Comparison of ENCODE assay signal across 10 cellular contexts in genomic region chr12:108693186-108693585, GRCh38. TPM values are rescaled to one million over a fixed set of nuclear protein-coding genes. Genes with fewer than 3 reads are reported as not detected.
DNase-seq lines count a peak whose midpoint lies in the region; ATAC-seq and TF ChIP-seq lines count a peak whose summit lies in the region.
"Had no signal": no experiment of that assay in that cellular context is flagged by ENCODE, and none has a peak within 500 bp of the region (broad histone marks: within the 10 kb centered on the region; RNA-seq: fewer than 3 reads in every experiment).

No MANE protein-coding gene starts in this region.

- H3K27me3 Mint-ChIP-seq in natural killer cell treated with Interleukin-12 subunit alpha and Interleukin-12 subunit beta and Interleukin-15 and Interleukin-18, amount 100 ng/mL, for 72 hours: no peaks in the 10 kb centered on the region
- no peaks in the 10 kb centered on the region for H3K27me3 Mint-ChIP-seq in natural killer cell (ENCODE audit: low read depth in 2 of 2)
- no peaks in the 10 kb centered on the region for H3K27me3 Mint-ChIP-seq in central memory CD8-positive, alpha-beta T cell
- H3K27me3 Mint-ChIP-seq: effector memory CD8-positive, alpha-beta T cell had no signal

- ATAC-seq in natural killer cell treated with Interleukin-12 subunit alpha and Interleukin-12 subunit beta and Interleukin-15 and Interleukin-18, amount 100 ng/mL, for 72 hours: no peak
- ATAC-seq in natural killer cell: no peak
- no peak for ATAC-seq in central memory CD8-positive, alpha-beta T cell (replicated peaks; ENCODE audit: extremely low read depth, poor library complexity, severe bottlenecking)
- ATAC-seq in GM18858 (IDR thresholded peaks at IDR 0.05; ENCODE audit: unreplicated experiment): no peak
- ATAC-seq: effector memory CD8-positive, alpha-beta T cell had no signal

- TF ChIP-seq CTCF in natural killer cell (IDR thresholded peaks at IDR 0.05) (no peak), neutrophil (IDR thresholded peaks at IDR 0.05) (no peak), vagina (IDR thresholded peaks at IDR 0.05) (no peak)

- DNase-seq in natural killer cell treated with Interleukin-12 subunit alpha and Interleukin-12 subunit beta and Interleukin-15 and Interleukin-18, amount 100 ng/mL, for 72 hours (ENCODE audit: low spot score): no peak
- DNase-seq in natural killer cell (no peak), vagina (ENCODE audit: extremely low spot score in 2 of 2) (no peak), SKM-1 treated with dmso at 0.1 percent for 144 hours (lab: John Stamatoyannopoulos, UW; ENCODE audit: unreplicated experiment) (no peak), G401 (ENCODE audit: low spot score) (no peak)
- no peak for DNase-seq in central memory CD8-positive, alpha-beta T cell (ENCODE audit: low spot score in 2 of 2)
- DNase-seq: effector memory CD8-positive, alpha-beta T cell; KG1 had no signal

- H3K9me3 Mint-ChIP-seq in natural killer cell treated with Interleukin-12 subunit alpha and Interleukin-12 subunit beta and Interleukin-15 and Interleukin-18, amount 100 ng/mL, for 72 hours: no peaks in the 10 kb centered on the region
- H3K9me3 Mint-ChIP-seq in natural killer cell: no peaks in the 10 kb centered on the region
- no peaks in the 10 kb centered on the region for H3K9me3 Mint-ChIP-seq in central memory CD8-positive, alpha-beta T cell
- H3K9me3 Mint-ChIP-seq: effector memory CD8-positive, alpha-beta T cell had no signal

- peak overlapping the region; percentile 27 for H3K4me3 Mint-ChIP-seq in natural killer cell treated with Interleukin-12 subunit alpha and Interleukin-12 subunit beta and Interleukin-15 and Interleukin-18, amount 100 ng/mL, for 72 hours
- H3K4me3 Mint-ChIP-seq in natural killer cell: no peak overlapping the region
- H3K4me3 Mint-ChIP-seq in central memory CD8-positive, alpha-beta T cell: no peak overlapping the region
- H3K4me3 Mint-ChIP-seq: effector memory CD8-positive, alpha-beta T cell had no signal

- peaks cover 38 to 57% of the 10 kb centered on the region in 2 donors for H3K4me1 Mint-ChIP-seq in natural killer cell treated with Interleukin-12 subunit alpha and Interleukin-12 subunit beta and Interleukin-15 and Interleukin-18, amount 100 ng/mL, for 72 hours (ENCODE audit: low read depth in 2 of 2)
- H3K4me1 Mint-ChIP-seq in natural killer cell: peaks cover 33 to 44% of the 10 kb centered on the region in 2 donors
- peaks cover 37% of the 10 kb centered on the region for H3K4me1 Mint-ChIP-seq in central memory CD8-positive, alpha-beta T cell

- H3K4me3 ChIP-seq in neutrophil (ENCODE audit: low read depth in 1 of 2, low read length in 1 of 2) (no peak overlapping the region), vagina (no peak overlapping the region)

- H3K27me3 ChIP-seq in neutrophil: no peaks in the 10 kb centered on the region
- no peaks in the 10 kb centered on the region for H3K27me3 ChIP-seq in vagina

- H3K27ac ChIP-seq in neutrophil (peak overlapping the region; percentile 85), vagina (peak overlapping the region; percentile 89)

- H3K9me3 ChIP-seq in neutrophil: no peaks in the 10 kb centered on the region
- H3K9me3 ChIP-seq in vagina: no peaks in the 10 kb centered on the region

- H3K4me1 ChIP-seq in neutrophil (ENCODE audit: control insufficient read depth in 1 of 2, insufficient read depth in 1 of 2, low read depth in 1 of 2, low read length in 1 of 2) (peaks cover 44 to 50% of the 10 kb centered on the region in 2 experiments), vagina (peaks cover 95% of the 10 kb centered on the region)

- H3K36me3 Mint-ChIP-seq in natural killer cell treated with Interleukin-12 subunit alpha and Interleukin-12 subunit beta and Interleukin-15 and Interleukin-18, amount 100 ng/mL, for 72 hours: peaks cover 6% of the 10 kb centered on the region
- H3K36me3 Mint-ChIP-seq in natural killer cell: no peaks in the 10 kb centered on the region
- no peaks in the 10 kb centered on the region for H3K36me3 Mint-ChIP-seq in central memory CD8-positive, alpha-beta T cell (ENCODE audit: insufficient read depth)

- peak overlapping the region; percentile 39 to 41 for H3K27ac Mint-ChIP-seq in natural killer cell treated with Interleukin-12 subunit alpha and Interleukin-12 subunit beta and Interleukin-15 and Interleukin-18, amount 100 ng/mL, for 72 hours
- no peak overlapping the region for H3K27ac Mint-ChIP-seq in natural killer cell
- H3K27ac Mint-ChIP-seq in central memory CD8-positive, alpha-beta T cell (ENCODE audit: low read depth): peak overlapping the region; percentile 53

- in situ Hi-C loops in G401 (cut with HindIII; ENCODE audit: low sequenced_read_pairs): no loop called here

- intact Hi-C loops in natural killer cell (cut with micrococcal nuclease) (no loop called here), vagina (cut with DNase I) (no loop called here)

- TF ChIP-seq POLR2A in vagina (IDR thresholded peaks at IDR 0.05): no peak

- H3K36me3 ChIP-seq in neutrophil (peaks cover 6% of the 10 kb centered on the region), vagina (peaks cover 0 to 1% of the 10 kb centered on the region in 2 donors)

RNA-seq across cellular contexts. Expression of gene CORO1C, which starts 38.1 kb away (rescaled TPM):
- total RNA-seq in natural killer cell treated with Interleukin-12 subunit alpha and Interleukin-12 subunit beta and Interleukin-15 and Interleukin-18, amount 100 ng/mL, for 72 hours: 10 to 100 TPM; 68.9 to 69.5 TPM
- total RNA-seq in natural killer cell (10 to 100 TPM; 28.9 to 43.5 (median 36.0) TPM), vagina (189 TPM)
- total RNA-seq in G401 (2014; rRNA removed; shearing (Covaris generic)): 102 and 177 TPM in 2 replicates

RNA-seq across cellular contexts. Expression of gene SELPLG, which starts 59.5 kb away (rescaled TPM):
- 10 to 100 TPM; 26.5 to 34.6 TPM for total RNA-seq in natural killer cell treated with Interleukin-12 subunit alpha and Interleukin-12 subunit beta and Interleukin-15 and Interleukin-18, amount 100 ng/mL, for 72 hours
- 100 to 1,000 TPM; 179 to 201 (median 201) TPM for total RNA-seq in natural killer cell
- 14.2 TPM for total RNA-seq in vagina
- total RNA-seq in G401 (2014; rRNA removed; shearing (Covaris generic)): 0.74 and 1.1 TPM in 2 replicates

Comparison
In these comparisons a context has a peak if more than half of its experiments do, and no peak if none do; other contexts are left out.
1. H3K27ac Mint-ChIP-seq: peak in natural killer cell treated with Interleukin-12 subunit alpha and Interleukin-12 subunit beta and Interleukin-15 and Interleukin-18, amount 100 ng/mL, for 72 hours (2 of 2) and central memory CD8-positive, alpha-beta T cell (single experiment); none in natural killer cell (0 of 2).
2. RNA of gene SELPLG, which starts 59.5 kb away (total RNA-seq): 179 to 201 TPM in natural killer cell; 26.5 to 34.6 TPM in natural killer cell treated with Interleukin-12 subunit alpha and Interleukin-12 subunit beta and Interleukin-15 and Interleukin-18, amount 100 ng/mL, for 72 hours, 14.2 TPM in vagina (single experiment) and 0.74 to 1.1 TPM in G401; every median in the first group is over 4 times any median in the second.